ENCODE assay signal across 1 cellular context in genomic region chr11:128512478-128513127, GRCh38.
TF ChIP-seq lines count a peak whose summit lies in the region.

No MANE protein-coding gene starts in this region.

TF ChIP-seq in IMR-90, 13 proteins besides CTCF, POLR2A, EP300 and RAD21 (continued from another document):
- no peak for TF ChIP-seq CEBPB (IDR thresholded peaks at IDR 0.05; ENCODE audit: low read depth, low read length)
- no peak for TF ChIP-seq ELK1 (IDR thresholded peaks at IDR 0.05; ENCODE audit: borderline replicate concordance, low read depth, low read length)
- TF ChIP-seq NFE2L2 (IDR thresholded peaks at IDR 0.05; ENCODE audit: low read depth, low read length), result no peak
- TF ChIP-seq RCOR1 (IDR thresholded peaks at IDR 0.05; ENCODE audit: insufficient replicate concordance, low read length), result no peak
- TF ChIP-seq RFX5 (IDR thresholded peaks at IDR 0.05; ENCODE audit: low read depth, low read length), result no peak
- TF ChIP-seq BHLHE40 (IDR thresholded peaks at IDR 0.05; ENCODE audit: low read depth, low read length), result no peak
- TF ChIP-seq MXI1 (IDR thresholded peaks at IDR 0.05; ENCODE audit: borderline replicate concordance, low read depth, low read length), result no peak
- no peak for TF ChIP-seq CHD1 (IDR thresholded peaks at IDR 0.05; ENCODE audit: low read depth, low read length)
- TF ChIP-seq SMC3 (IDR thresholded peaks at IDR 0.05; ENCODE audit: low read depth, low read length), result no peak
- TF ChIP-seq USF2 (IDR thresholded peaks at IDR 0.05; ENCODE audit: low read depth, low read length), result no peak
